In the genomic region with DNA sequence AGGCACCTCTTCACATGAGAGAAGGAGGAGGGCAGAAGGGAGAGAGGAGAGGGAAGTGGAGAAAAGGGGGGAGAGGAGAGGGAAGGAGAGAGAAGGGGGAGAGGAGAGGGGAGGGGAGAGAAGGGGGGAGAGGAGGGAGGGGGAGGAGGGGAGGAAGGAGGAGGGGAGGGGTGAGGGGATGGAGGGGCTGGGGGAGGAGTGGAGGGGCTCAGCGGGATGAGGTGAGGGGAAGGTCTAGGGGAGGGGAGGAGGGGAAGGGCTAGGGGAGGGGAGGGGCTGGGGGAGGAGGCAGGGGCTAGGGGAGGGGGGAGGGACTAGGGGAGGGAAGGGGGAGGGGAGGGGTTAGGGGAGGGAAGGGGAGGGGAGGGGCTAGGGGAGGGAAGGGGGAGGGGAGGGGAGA, we compare ENCODE assay signal across 3 cellular contexts. TPM values are rescaled to one million over a fixed set of nuclear protein-coding genes. Genes with fewer than 3 reads are reported as not detected.
"Had no signal": no experiment of that assay in that cellular context is flagged by ENCODE, and none has a peak within 500 bp of the region (broad histone marks: within the 10 kb centered on the region; RNA-seq: fewer than 3 reads in every experiment).

No MANE protein-coding gene starts in this region.

RNA-seq across cellular contexts. Expression of a gene that starts 5.5 kb away (rescaled TPM):
- total RNA-seq: GM23248, GM23338, H7 had no signal
- polyA plus RNA-seq: GM23248, GM23338 had no signal
